ENCODE assay signal across 1 cellular context in the genomic region with DNA sequence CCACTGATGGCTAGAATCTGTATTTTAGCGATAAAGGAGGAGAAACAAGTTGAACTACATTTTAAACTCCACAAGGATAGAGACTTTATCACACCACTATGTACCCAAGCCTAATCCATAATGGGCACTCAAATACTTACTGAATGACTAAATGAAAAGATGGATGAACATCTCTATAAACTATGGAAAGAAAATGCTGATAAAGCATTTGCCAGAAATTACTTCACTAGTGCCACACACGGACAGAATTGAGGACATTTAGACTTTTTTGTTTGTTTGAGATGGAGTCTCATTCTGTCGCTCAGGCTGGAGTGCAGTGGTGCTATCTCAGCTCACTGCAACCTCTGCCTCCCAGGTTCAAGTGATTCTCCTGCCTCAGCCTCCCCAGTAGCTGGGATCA.
TF ChIP-seq lines count a peak whose summit lies in the region.

No MANE protein-coding gene starts in this region.

TF ChIP-seq in IMR-90, 13 proteins besides CTCF, POLR2A, EP300 and RAD21 (continued from another document):
- TF ChIP-seq, protein P1, sequence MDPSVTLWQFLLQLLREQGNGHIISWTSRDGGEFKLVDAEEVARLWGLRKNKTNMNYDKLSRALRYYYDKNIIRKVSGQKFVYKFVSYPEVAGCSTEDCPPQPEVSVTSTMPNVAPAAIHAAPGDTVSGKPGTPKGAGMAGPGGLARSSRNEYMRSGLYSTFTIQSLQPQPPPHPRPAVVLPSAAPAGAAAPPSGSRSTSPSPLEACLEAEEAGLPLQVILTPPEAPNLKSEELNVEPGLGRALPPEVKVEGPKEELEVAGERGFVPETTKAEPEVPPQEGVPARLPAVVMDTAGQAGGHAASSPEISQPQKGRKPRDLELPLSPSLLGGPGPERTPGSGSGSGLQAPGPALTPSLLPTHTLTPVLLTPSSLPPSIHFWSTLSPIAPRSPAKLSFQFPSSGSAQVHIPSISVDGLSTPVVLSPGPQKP (IDR thresholded peaks at IDR 0.05; ENCODE audit: borderline replicate concordance, low read depth, low read length) = no peak
- no peak for TF ChIP-seq CEBPB (IDR thresholded peaks at IDR 0.05; ENCODE audit: low read depth, low read length)
TF ChIP-seq in IMR-90: peak in this region for 1.
